10 cellular contexts compared by ENCODE assay signal in the genomic region with DNA sequence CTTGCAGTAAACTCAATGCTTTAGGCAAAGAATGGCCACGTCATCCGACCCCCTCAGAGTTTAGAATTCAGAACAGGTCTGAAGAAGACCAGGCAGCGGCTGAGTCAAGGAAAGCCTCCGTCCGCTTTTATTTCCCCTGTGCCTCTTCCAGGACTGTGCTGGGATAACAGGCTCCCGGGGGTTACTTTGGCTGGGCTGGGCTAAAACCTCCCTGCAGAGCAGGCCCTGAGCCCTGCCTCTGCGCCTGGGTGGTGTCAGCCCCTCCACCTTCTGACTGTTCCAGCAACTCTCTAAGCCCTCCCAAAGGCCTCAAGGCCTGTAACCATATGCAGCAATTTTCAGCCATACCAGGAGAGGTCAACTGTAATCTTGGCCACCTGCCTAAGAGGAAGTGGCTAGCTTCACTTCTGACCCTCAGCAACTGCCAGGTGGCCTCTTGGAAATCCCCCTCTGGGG.
DNase-seq lines count a peak whose midpoint lies in the region; ATAC-seq and TF ChIP-seq lines count a peak whose summit lies in the region.
"Had no signal": no experiment of that assay in that cellular context is flagged by ENCODE, and none has a peak within 500 bp of the region (broad histone marks: within the 10 kb centered on the region; RNA-seq: fewer than 3 reads in every experiment).

No MANE protein-coding gene starts in this region.

- no peaks in the 10 kb centered on the region for H3K4me1 ChIP-seq in RWPE2 (ENCODE audit: insufficient read depth, poor library complexity, severe bottlenecking)
- H3K4me1 ChIP-seq in liver (ENCODE audit: control insufficient read depth in 4 of 4, insufficient read depth in 4 of 4, low read length in 3 of 4) = no peaks in the 10 kb centered on the region
- no peaks in the 10 kb centered on the region for H3K4me1 ChIP-seq in gastroesophageal sphincter

- WGBS in liver = 81% methylated on average over 7 of the region's 7 CpGs
- 17 to 71% methylated on average over 1 to 5 of the region's 7 CpGs for WGBS in gastroesophageal sphincter (ENCODE audit: low coverage in 1 of 2), 2 donors

- H3K27ac ChIP-seq in RWPE2 (ENCODE audit: poor library complexity, severe bottlenecking) = no peak overlapping the region
- no peak overlapping the region for H3K27ac ChIP-seq in liver (ENCODE audit: low read depth in 1 of 2, low read length in 2 of 2)
- H3K27ac ChIP-seq in gastroesophageal sphincter = no peak overlapping the region
- H3K27ac ChIP-seq: VCaP had no signal

- no peak for TF ChIP-seq RAD21 in liver (IDR thresholded peaks at IDR 0.05)

- peak; percentile 92 for TF ChIP-seq POLR2A in GM18505 (IDR thresholded peaks at IDR 0.05; ENCODE audit: borderline replicate concordance, extremely low read depth, insufficient read depth, insufficient read length)
- no peak for TF ChIP-seq POLR2A in gastroesophageal sphincter (IDR thresholded peaks at IDR 0.05)

- no peak for TF ChIP-seq EP300 in gastroesophageal sphincter (IDR thresholded peaks at IDR 0.05)

- H3K36me3 ChIP-seq in RWPE2 (ENCODE audit: low read depth) (no peaks in the 10 kb centered on the region), liver (ENCODE audit: control insufficient read depth in 4 of 4, insufficient read depth in 3 of 4, low read depth in 1 of 4, low read length in 3 of 4) (no peaks in the 10 kb centered on the region), gastroesophageal sphincter (no peaks in the 10 kb centered on the region)

- TF ChIP-seq CTCF in RWPE2 (IDR thresholded peaks at IDR 0.05; ENCODE audit: poor library complexity, severe bottlenecking) = no peak
- TF ChIP-seq CTCF in liver (IDR thresholded peaks at IDR 0.05; ENCODE audit: low read depth, low read length, missing input control) = no peak
- no peak for TF ChIP-seq CTCF in gastroesophageal sphincter (IDR thresholded peaks at IDR 0.05)

- ATAC-seq in GM18505 (IDR thresholded peaks at IDR 0.05; ENCODE audit: unreplicated experiment) (no peak), HG02852 (IDR thresholded peaks at IDR 0.05; ENCODE audit: unreplicated experiment) (peak; percentile 16), RWPE2 (ENCODE audit: low read depth) (peak; percentile 14; the same call in 1 of the 3 replicates), gastroesophageal sphincter (no peak)

- H3K9ac ChIP-seq in liver (ENCODE audit: low read depth in 1 of 2, low read length in 2 of 2) = no peak overlapping the region

- H3K4me3 ChIP-seq in RWPE2 (ENCODE audit: severe bottlenecking) (no peak overlapping the region), liver (ENCODE audit: low read depth in 1 of 3, low read length in 3 of 3) (no peak overlapping the region), gastroesophageal sphincter (no peak overlapping the region)

- DNase-seq in RWPE2 (ENCODE audit: low spot score) = no peak
- DNase-seq in NCI-H526 (lab: John Stamatoyannopoulos, UW) = no peak
- no peak for DNase-seq in activated CD4-positive, CD25-positive, alpha-beta regulatory T cell treated with anti-CD3 and anti-CD28 coated beads, Interleukin-2, amount 50 U/mL, for 72 hours
- DNase-seq in NCI-H187 (lab: John Stamatoyannopoulos, UW) = no peak
- DNase-seq: foreskin melanocyte had no signal

- H3K27me3 ChIP-seq in RWPE2 (ENCODE audit: insufficient read depth, poor library complexity, severe bottlenecking) = peaks cover 3% of the 10 kb centered on the region
- no peaks in the 10 kb centered on the region for H3K27me3 ChIP-seq in liver (ENCODE audit: control insufficient read depth in 4 of 4, insufficient read depth in 4 of 4, low read length in 3 of 4)
- H3K27me3 ChIP-seq in gastroesophageal sphincter = peaks cover 5% of the 10 kb centered on the region

- H3K9me3 ChIP-seq in RWPE2 (ENCODE audit: severe bottlenecking) (no peaks in the 10 kb centered on the region), liver (ENCODE audit: control insufficient read depth in 4 of 4, low read length in 3 of 4) (no peaks in the 10 kb centered on the region), gastroesophageal sphincter (no peaks in the 10 kb centered on the region)

TF ChIP-seq in liver, 16 proteins besides CTCF, POLR2A, EP300 and RAD21:
- no peak for TF ChIP-seq JUND (IDR thresholded peaks at IDR 0.05)
- TF ChIP-seq NR2F2 (IDR thresholded peaks at IDR 0.05) = peak; percentile 55

Comparison
In these comparisons a context has a peak if more than half of its experiments do, and no peak if none do; other contexts are left out.
1. ATAC-seq: peak in HG02852 (single experiment) and RWPE2 (single experiment); none in GM18505 (single experiment) and gastroesophageal sphincter (single experiment).